Comparison of ENCODE assay signal across 12 cellular contexts in the genomic region with DNA sequence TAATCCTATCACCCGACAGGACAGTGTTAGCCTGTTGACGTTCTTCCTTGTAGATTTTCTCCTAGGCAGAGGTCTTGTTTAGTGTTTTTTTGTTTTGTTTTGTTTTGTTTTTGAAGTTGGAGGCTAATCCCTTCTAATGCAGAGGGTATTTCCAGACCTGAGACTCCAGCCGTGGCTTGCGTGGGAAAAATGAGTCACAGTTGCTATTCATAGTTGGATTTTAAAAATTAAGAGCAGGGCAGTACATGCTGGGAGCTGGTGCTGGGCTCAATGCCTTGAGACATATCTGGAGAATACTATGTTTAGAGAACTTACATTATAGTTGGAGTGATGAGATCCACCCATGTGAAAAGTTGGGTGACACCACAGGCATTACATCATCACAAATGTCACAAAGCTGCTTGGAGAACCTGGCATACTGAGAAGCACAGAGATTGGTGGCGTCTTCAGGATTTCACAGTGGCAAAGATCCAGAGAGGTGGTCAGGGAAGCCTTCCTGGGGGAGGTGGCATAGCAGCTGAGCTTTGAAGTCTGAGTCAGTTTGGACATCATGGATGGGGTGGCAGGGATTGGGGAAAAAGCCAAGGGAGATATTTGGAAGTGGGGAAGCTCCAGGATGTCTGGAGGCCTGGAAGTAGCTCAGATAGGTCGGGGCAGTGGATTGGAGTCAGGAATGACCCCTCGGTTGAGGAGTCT.
DNase-seq lines count a peak whose midpoint lies in the region; ATAC-seq, FAIRE-seq and TF ChIP-seq lines count a peak whose summit lies in the region.
"Had no signal": no experiment of that assay in that cellular context is flagged by ENCODE, and none has a peak within 500 bp of the region (broad histone marks: within the 10 kb centered on the region; RNA-seq: fewer than 3 reads in every experiment).

No MANE protein-coding gene starts in this region.

- H3K36me3 ChIP-seq in GM12878 (ENCODE audit: control insufficient read depth in 2 of 2, insufficient read depth in 2 of 2, low read length in 1 of 2) (no peaks in the 10 kb centered on the region), heart left ventricle (no peaks in the 10 kb centered on the region), sigmoid colon (no peaks in the 10 kb centered on the region)

- no peaks in the 10 kb centered on the region for H3K79me2 ChIP-seq in GM12878 (ENCODE audit: control insufficient read depth, insufficient read depth, low read length)

- FAIRE-seq in GM12878 (lab: Jason Lieb, UNC): no peak

- TF ChIP-seq CTCF in GM12878 (IDR thresholded peaks at IDR 0.05 in 2 of 3, conservative IDR thresholded peaks at IDR 0.05 in 1 of 3; ENCODE audit: control insufficient read depth in 2 of 3, extremely low read depth in 1 of 3, insufficient read depth in 1 of 3, low read depth in 3 of 3, low read length in 3 of 3): no peak
- no peak for TF ChIP-seq CTCF in heart left ventricle (IDR thresholded peaks at IDR 0.05)
- TF ChIP-seq CTCF in sigmoid colon (IDR thresholded peaks at IDR 0.05): no peak

- POLR2A ChIA-PET in GM12878 (lab: Charles Lee): no interaction called here

- no peak for TF ChIP-seq RAD21 in GM12878 (IDR thresholded peaks at IDR 0.05; ENCODE audit: insufficient read depth, low read depth, low read length)

- H3K9ac ChIP-seq in GM12878 (ENCODE audit: control insufficient read depth, insufficient read depth, low read length): no peak overlapping the region

- H3K4me2 ChIP-seq in GM12878 (ENCODE audit: control insufficient read depth, insufficient read depth): no peak overlapping the region

- no peak for TF ChIP-seq POLR2A in GM12878 (IDR thresholded peaks at IDR 0.05; ENCODE audit: low read depth, low read length)
- TF ChIP-seq POLR2A in heart left ventricle (IDR thresholded peaks at IDR 0.05): no peak
- no peak for TF ChIP-seq POLR2A in sigmoid colon (IDR thresholded peaks at IDR 0.05)

- H4K20me1 ChIP-seq in GM12878 (ENCODE audit: control insufficient read depth, insufficient read depth): no peaks in the 10 kb centered on the region

- no peaks in the 10 kb centered on the region for H3K27me3 ChIP-seq in GM12878 (replicated peaks in 1 of 2; ENCODE audit: control insufficient read depth in 2 of 2, insufficient read depth in 2 of 2, low read length in 1 of 2)
- H3K27me3 ChIP-seq in heart left ventricle: no peaks in the 10 kb centered on the region
- H3K27me3 ChIP-seq in sigmoid colon: no peaks in the 10 kb centered on the region

- H3K4me3 ChIP-seq in GM12878 (no peak overlapping the region), heart left ventricle (no peak overlapping the region), sigmoid colon (no peak overlapping the region)
- H3K4me3 ChIP-seq: dorsolateral prefrontal cortex had no signal

- SMC1A ChIA-PET in GM12878 (lab: Charles Lee; ENCODE audit: uncharacterized antibody, unreplicated experiment): no interaction called here

- no peak overlapping the region for H2AFZ ChIP-seq in GM12878 (ENCODE audit: control insufficient read depth, low read depth, low read length)

- WGBS in GM12878 (ENCODE audit: insufficient coverage, insufficient replicate concordance, low lambda C conversion rate, missing lambda C conversion rate): 18% methylated on average over 7 of the region's 7 CpGs
- 42 to 57% (median 53%) methylated on average over 7 of the region's 7 CpGs for WGBS in heart left ventricle, 4 donors
- WGBS in sigmoid colon, 2 donors: 73 to 78% methylated on average over 7 of the region's 7 CpGs

- H3K27ac ChIP-seq in GM12878 (ENCODE audit: control insufficient read depth, insufficient read depth) (no peak overlapping the region), heart left ventricle (peak overlapping the region; percentile 20 to 95 (median 72)), sigmoid colon (peak overlapping the region; percentile 53 to 72 (median 60))

- no peaks in the 10 kb centered on the region for H3K9me3 ChIP-seq in GM12878 (replicated peaks; ENCODE audit: control insufficient read depth, insufficient read depth, low read length)
- H3K9me3 ChIP-seq in heart left ventricle: no peaks in the 10 kb centered on the region
- no peaks in the 10 kb centered on the region for H3K9me3 ChIP-seq in sigmoid colon

- DNase-seq in MV-4-11 (lab: John Stamatoyannopoulos, UW): peak; percentile 25
- DNase-seq in GM12878 (ENCODE audit: low read depth, low spot score): no peak
- peak in 4 of 5 donors; percentile 39 to 68 (median 63) for DNase-seq in heart left ventricle
- DNase-seq in sigmoid colon: peak; percentile 71
- DNase-seq in activated gamma-delta T cell treated with Interleukin-2 at 50 U/mL for 16 hours: no peak
- no peak for DNase-seq in COR-L47 (lab: John Stamatoyannopoulos, UW)
- DNase-seq in SHP77 (lab: John Stamatoyannopoulos, UW): no peak
- DNase-seq: activated CD4-positive, alpha-beta T cell treated with anti-CD3 and anti-CD28 coated beads, Interleukin-2, amount 50 U/mL, for 4 hours; activated naive CD4-positive, alpha-beta T cell treated with Interleukin-2 at 50 U/mL for 16 hours; dorsolateral prefrontal cortex; T-helper 1 cell had no signal

- CTCF ChIA-PET in GM12878 (lab: Yijun Ruan, JAX): no interaction called here

- intact Hi-C loops in GM12878 (cut with micrococcal nuclease; ENCODE audit: unreplicated experiment) (no loop called here), heart left ventricle (cut with DNase I) (loop anchor here in 3 of 10 donors (5.0 kb wide), 2 partner anchors 70 to 75 kb away; a partner anchor contains a TSS), sigmoid colon (cut with DNase I) (no loop called here)

- TF ChIP-seq EP300 in GM12878 (IDR thresholded peaks at IDR 0.05; ENCODE audit: borderline replicate concordance in 1 of 2, control insufficient read depth in 1 of 2, low read depth in 2 of 2, low read length in 2 of 2) (no peak), sigmoid colon (IDR thresholded peaks at IDR 0.05) (no peak)

- in situ Hi-C loops in GM12878 (cut with MboI): no loop called here

- BruUV-seq in GM12878 (replicated peaks; lab: Mats Ljungman, UMichigan): no TSS peak

- H3K4me1 ChIP-seq in GM12878 (ENCODE audit: control insufficient read depth, insufficient read depth, low read length): peaks cover 5% of the 10 kb centered on the region
- peaks cover 0 to 73% (median 31%) of the 10 kb centered on the region in 12 donors for H3K4me1 ChIP-seq in heart left ventricle
- H3K4me1 ChIP-seq in sigmoid colon: peaks cover 0 to 54% (median 45%) of the 10 kb centered on the region in 4 donors

- RAD21 ChIA-PET in GM12878 (lab: Charles Lee; ENCODE audit: unreplicated experiment): no interaction called here

- ATAC-seq in GM12878 (no peak; the same call in 2 of the 3 replicates), heart left ventricle (peak; percentile 52 to 80 (median 72)), GM18519 (IDR thresholded peaks at IDR 0.05; ENCODE audit: low FRiP score, unreplicated experiment) (no peak)

TF ChIP-seq in GM12878, 131 proteins besides CTCF, POLR2A, EP300 and RAD21:
- TF ChIP-seq RUNX3 (IDR thresholded peaks at IDR 0.05; ENCODE audit: low read length) (no peak), CHD1 (IDR thresholded peaks at IDR 0.05; ENCODE audit: low read depth, low read length) (no peak), ATF7 (IDR thresholded peaks at IDR 0.05; ENCODE audit: low read depth) (peak; percentile 28; the same call in 1 of the 2 replicates), RFX5 (IDR thresholded peaks at IDR 0.05; ENCODE audit: low read depth, low read length) (no peak), HDAC2 (IDR thresholded peaks at IDR 0.05) (no peak), FOXM1 (IDR thresholded peaks at IDR 0.05; ENCODE audit: low read depth, low read length) (no peak), NFIC (IDR thresholded peaks at IDR 0.05; ENCODE audit: low read depth, low read length) (no peak), SREBF2 (IDR thresholded peaks at IDR 0.05; ENCODE audit: low read length) (no peak)
- TF ChIP-seq, protein P1, sequence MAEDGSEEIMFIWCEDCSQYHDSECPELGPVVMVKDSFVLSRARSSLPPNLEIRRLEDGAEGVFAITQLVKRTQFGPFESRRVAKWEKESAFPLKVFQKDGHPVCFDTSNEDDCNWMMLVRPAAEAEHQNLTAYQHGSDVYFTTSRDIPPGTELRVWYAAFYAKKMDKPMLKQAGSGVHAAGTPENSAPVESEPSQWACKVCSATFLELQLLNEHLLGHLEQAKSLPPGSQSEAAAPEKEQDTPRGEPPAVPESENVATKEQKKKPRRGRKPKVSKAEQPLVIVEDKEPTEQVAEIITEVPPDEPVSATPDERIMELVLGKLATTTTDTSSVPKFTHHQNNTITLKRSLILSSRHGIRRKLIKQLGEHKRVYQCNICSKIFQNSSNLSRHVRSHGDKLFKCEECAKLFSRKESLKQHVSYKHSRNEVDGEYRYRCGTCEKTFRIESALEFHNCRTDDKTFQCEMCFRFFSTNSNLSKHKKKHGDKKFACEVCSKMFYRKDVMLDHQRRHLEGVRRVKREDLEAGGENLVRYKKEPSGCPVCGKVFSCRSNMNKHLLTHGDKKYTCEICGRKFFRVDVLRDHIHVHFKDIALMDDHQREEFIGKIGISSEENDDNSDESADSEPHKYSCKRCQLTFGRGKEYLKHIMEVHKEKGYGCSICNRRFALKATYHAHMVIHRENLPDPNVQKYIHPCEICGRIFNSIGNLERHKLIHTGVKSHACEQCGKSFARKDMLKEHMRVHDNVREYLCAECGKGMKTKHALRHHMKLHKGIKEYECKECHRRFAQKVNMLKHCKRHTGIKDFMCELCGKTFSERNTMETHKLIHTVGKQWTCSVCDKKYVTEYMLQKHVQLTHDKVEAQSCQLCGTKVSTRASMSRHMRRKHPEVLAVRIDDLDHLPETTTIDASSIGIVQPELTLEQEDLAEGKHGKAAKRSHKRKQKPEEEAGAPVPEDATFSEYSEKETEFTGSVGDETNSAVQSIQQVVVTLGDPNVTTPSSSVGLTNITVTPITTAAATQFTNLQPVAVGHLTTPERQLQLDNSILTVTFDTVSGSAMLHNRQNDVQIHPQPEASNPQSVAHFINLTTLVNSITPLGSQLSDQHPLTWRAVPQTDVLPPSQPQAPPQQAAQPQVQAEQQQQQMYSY (CRISPR knock-in tag; IDR thresholded peaks at IDR 0.05): no peak
- TF ChIP-seq, protein P2, sequence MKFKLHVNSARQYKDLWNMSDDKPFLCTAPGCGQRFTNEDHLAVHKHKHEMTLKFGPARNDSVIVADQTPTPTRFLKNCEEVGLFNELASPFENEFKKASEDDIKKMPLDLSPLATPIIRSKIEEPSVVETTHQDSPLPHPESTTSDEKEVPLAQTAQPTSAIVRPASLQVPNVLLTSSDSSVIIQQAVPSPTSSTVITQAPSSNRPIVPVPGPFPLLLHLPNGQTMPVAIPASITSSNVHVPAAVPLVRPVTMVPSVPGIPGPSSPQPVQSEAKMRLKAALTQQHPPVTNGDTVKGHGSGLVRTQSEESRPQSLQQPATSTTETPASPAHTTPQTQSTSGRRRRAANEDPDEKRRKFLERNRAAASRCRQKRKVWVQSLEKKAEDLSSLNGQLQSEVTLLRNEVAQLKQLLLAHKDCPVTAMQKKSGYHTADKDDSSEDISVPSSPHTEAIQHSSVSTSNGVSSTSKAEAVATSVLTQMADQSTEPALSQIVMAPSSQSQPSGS (IDR thresholded peaks at IDR 0.05; ENCODE audit: low read length): peak; percentile 34; the same call in 1 of the 2 replicates

Comparison
In these comparisons a context has a peak if more than half of its experiments do, and no peak if none do; other contexts are left out.
1. DNase-seq: peak in MV-4-11 (single experiment), heart left ventricle (4 of 5) and sigmoid colon (single experiment); none in GM12878 (single experiment), activated gamma-delta T cell treated with Interleukin-2 at 50 U/mL for 16 hours (single experiment), COR-L47 (single experiment) and SHP77 (0 of 2).
2. ATAC-seq: peak in heart left ventricle (4 of 4); none in GM12878 (single experiment) and GM18519 (single experiment).